Comparison of ENCODE assay signal across 8 cellular contexts in the genomic region with DNA sequence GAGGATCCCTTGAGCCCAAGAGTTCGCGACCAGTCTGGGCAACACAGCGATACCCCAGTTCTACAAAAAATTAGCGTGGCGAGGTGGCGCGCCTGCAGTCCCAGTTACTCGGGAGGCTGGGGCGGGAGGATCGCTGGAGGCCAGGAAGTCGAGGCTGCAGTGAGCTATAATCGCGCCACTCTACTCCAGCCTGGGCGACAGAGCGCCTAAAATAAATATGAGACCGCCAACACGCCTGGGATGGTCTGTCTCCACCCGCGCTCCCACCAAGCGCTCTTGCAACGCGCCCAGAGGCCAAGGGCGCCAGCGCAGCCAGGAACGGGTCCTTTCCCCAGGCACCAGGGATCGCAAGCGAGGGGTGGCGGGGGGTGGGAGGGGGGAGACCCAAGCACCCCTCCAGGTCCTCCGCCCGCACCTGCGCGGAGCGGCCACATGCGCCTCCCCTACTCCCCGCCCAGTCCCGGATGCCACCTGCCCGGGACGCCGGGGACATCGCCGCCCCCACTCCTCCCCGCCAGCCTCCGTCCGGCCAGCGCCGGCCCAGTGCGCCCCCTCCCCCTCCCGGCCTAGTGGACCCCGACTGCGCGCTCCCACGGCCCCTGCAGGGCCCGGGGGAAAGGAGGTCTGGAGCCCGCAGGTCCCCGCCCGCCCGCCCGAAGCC. TPM values are rescaled to one million over a fixed set of nuclear protein-coding genes. Genes with fewer than 3 reads are reported as not detected.
DNase-seq lines count a peak whose midpoint lies in the region; ATAC-seq and TF ChIP-seq lines count a peak whose summit lies in the region.

No MANE protein-coding gene starts in this region.

- ATAC-seq in GM19395 (IDR thresholded peaks at IDR 0.05; ENCODE audit: unreplicated experiment) (peak; percentile 43), HG02973 (IDR thresholded peaks at IDR 0.05; ENCODE audit: unreplicated experiment) (no peak), HG02884 (IDR thresholded peaks at IDR 0.05; ENCODE audit: unreplicated experiment) (no peak)
- ATAC-seq in activated CD8-positive, alpha-beta T cell treated with anti-CD3 and anti-CD28 coated beads for 36 hours, result peak; percentile 66

- H3K27ac Mint-ChIP-seq in activated CD8-positive, alpha-beta T cell treated with anti-CD3 and anti-CD28 coated beads for 36 hours, result no peak overlapping the region
- no peak overlapping the region for H3K27ac Mint-ChIP-seq in osteocyte (ENCODE audit: unreplicated experiment)

- no peaks in the 10 kb centered on the region for H3K36me3 Mint-ChIP-seq in activated CD8-positive, alpha-beta T cell treated with anti-CD3 and anti-CD28 coated beads for 36 hours (ENCODE audit: low read depth)
- H3K36me3 Mint-ChIP-seq in osteocyte (ENCODE audit: unreplicated experiment), result no peaks in the 10 kb centered on the region

- no peak for TF ChIP-seq CTCF in C4-2B (conservative IDR thresholded peaks at IDR 0.05)
- no peak for TF ChIP-seq CTCF in activated CD8-positive, alpha-beta T cell treated with anti-CD3 and anti-CD28 coated beads for 36 hours (IDR thresholded peaks at IDR 0.05)
- TF ChIP-seq CTCF in fibroblast of pulmonary artery (IDR thresholded peaks at IDR 0.05; ENCODE audit: low read length, missing control alignments), result no peak
- peak; percentile 8 for TF ChIP-seq CTCF in osteocyte (IDR thresholded peaks at IDR 0.05)

- POLR2A ChIA-PET in activated CD8-positive, alpha-beta T cell treated with anti-CD3 and anti-CD28 coated beads for 36 hours (lab: Charles Lee), result interaction anchor here (0.8 kb wide), 1 partner anchor 17 kb away, joined by 3 read pairs; a partner anchor contains a TSS

- H3K4me1 Mint-ChIP-seq in activated CD8-positive, alpha-beta T cell treated with anti-CD3 and anti-CD28 coated beads for 36 hours (ENCODE audit: low read depth), result peaks cover 4% of the 10 kb centered on the region
- peaks cover 10% of the 10 kb centered on the region for H3K4me1 Mint-ChIP-seq in osteocyte (ENCODE audit: unreplicated experiment)

- H3K4me3 ChIP-seq in fibroblast of pulmonary artery (replicated peaks; ENCODE audit: low read depth, low read length), result peak overlapping the region; percentile 57

- H3K27me3 Mint-ChIP-seq in activated CD8-positive, alpha-beta T cell treated with anti-CD3 and anti-CD28 coated beads for 36 hours, result peaks cover 27% of the 10 kb centered on the region
- H3K27me3 Mint-ChIP-seq in osteocyte (ENCODE audit: unreplicated experiment), result no peaks in the 10 kb centered on the region

- H3K27ac ChIP-seq in C4-2B, result peak overlapping the region; percentile 86

- CTCF ChIA-PET in activated CD8-positive, alpha-beta T cell treated with anti-CD3 and anti-CD28 coated beads for 36 hours (lab: Charles Lee), result no interaction called here

- peak overlapping the region; percentile 69 for H3K4me3 Mint-ChIP-seq in activated CD8-positive, alpha-beta T cell treated with anti-CD3 and anti-CD28 coated beads for 36 hours
- H3K4me3 Mint-ChIP-seq in osteocyte (ENCODE audit: unreplicated experiment), result peak overlapping the region; percentile 75

- H3K9me3 Mint-ChIP-seq in activated CD8-positive, alpha-beta T cell treated with anti-CD3 and anti-CD28 coated beads for 36 hours, result no peaks in the 10 kb centered on the region
- no peaks in the 10 kb centered on the region for H3K9me3 Mint-ChIP-seq in osteocyte (ENCODE audit: unreplicated experiment)

- DNase-seq in HuH-7.5 (ENCODE audit: low spot score) (peak; percentile 76), fibroblast of pulmonary artery (ENCODE audit: low read depth) (no peak), osteocyte (ENCODE audit: extremely low spot score, unreplicated experiment) (no peak)
- DNase-seq in activated CD8-positive, alpha-beta T cell treated with anti-CD3 and anti-CD28 coated beads for 36 hours, result peak; percentile 44

- intact Hi-C loops in activated CD8-positive, alpha-beta T cell treated with anti-CD3 and anti-CD28 coated beads for 36 hours (cut with micrococcal nuclease), result no loop called here

RNA-seq across cellular contexts. Expression of a gene that starts 0.4 kb away (rescaled TPM):
- 1 to 10 TPM; 4.9 to 5.3 TPM for total RNA-seq in activated CD8-positive, alpha-beta T cell treated with anti-CD3 and anti-CD28 coated beads for 36 hours
- total RNA-seq in osteocyte, result 4.0 and 4.9 TPM in 2 replicates

RNA-seq across cellular contexts. Expression of a gene that starts 16.7 kb away (rescaled TPM):
- total RNA-seq in activated CD8-positive, alpha-beta T cell treated with anti-CD3 and anti-CD28 coated beads for 36 hours, result 1 to 10 TPM; 8.7 to 9.6 TPM
- 8.2 and 9.4 TPM in 2 replicates for total RNA-seq in osteocyte

Comparison
In these comparisons a context has a peak if more than half of its experiments do, and no peak if none do; other contexts are left out.
1. ATAC-seq: peak in GM19395 (single experiment) and activated CD8-positive, alpha-beta T cell treated with anti-CD3 and anti-CD28 coated beads for 36 hours (single experiment); none in HG02973 (single experiment) and HG02884 (single experiment).
2. DNase-seq: peak in HuH-7.5 (single experiment) and activated CD8-positive, alpha-beta T cell treated with anti-CD3 and anti-CD28 coated beads for 36 hours (single experiment); none in fibroblast of pulmonary artery (single experiment) and osteocyte (single experiment).